In genomic region chr10:10804998-10805737, GRCh38 we compare ENCODE assay signal across 15 cellular contexts.
DNase-seq lines count a peak whose midpoint lies in the region; ATAC-seq, FAIRE-seq and TF ChIP-seq lines count a peak whose summit lies in the region.
"Had no signal": no experiment of that assay in that cellular context is flagged by ENCODE, and none has a peak within 500 bp of the region (broad histone marks: within the 10 kb centered on the region; RNA-seq: fewer than 3 reads in every experiment).

No MANE protein-coding gene starts in this region.

- H3K9ac ChIP-seq in mammary epithelial cell (ENCODE audit: insufficient read depth, low read length) (no peak overlapping the region), keratinocyte (ENCODE audit: control insufficient read depth, extremely low read depth, insufficient read depth, low read length) (peak overlapping the region; percentile 38)

- peak; percentile 97 for FAIRE-seq in keratinocyte (lab: Jason Lieb, UNC)

- peak overlapping the region; percentile 57 for H3K27ac ChIP-seq in mammary epithelial cell (ENCODE audit: insufficient read depth, low read depth, low read length)
- peak overlapping the region; percentile 76 for H3K27ac ChIP-seq in keratinocyte (ENCODE audit: control insufficient read depth, insufficient read depth, low read length)
- peak overlapping the region; percentile 2 to 95 for H3K27ac ChIP-seq in thoracic aorta
- H3K27ac ChIP-seq: SK-N-MC had no signal

- H3K4me1 ChIP-seq in mammary epithelial cell (ENCODE audit: insufficient read depth, low read length): peaks cover 32% of the 10 kb centered on the region
- H3K4me1 ChIP-seq in keratinocyte (ENCODE audit: control insufficient read depth, extremely low read depth, insufficient read depth, low read length): peaks cover 49% of the 10 kb centered on the region
- peaks cover 13 to 72% of the 10 kb centered on the region in 2 donors for H3K4me1 ChIP-seq in thoracic aorta (ENCODE audit: control insufficient read depth in 1 of 2, low read depth in 2 of 2)

- ATAC-seq in thoracic aorta (ENCODE audit: insufficient number of reproducible peaks, low FRiP score, low read depth) (no peak), HG02610 (IDR thresholded peaks at IDR 0.05; ENCODE audit: unreplicated experiment) (no peak)
- ATAC-seq: activated T-helper 17 cell treated with anti-CD3 and anti-CD28 coated beads, Interleukin-2, amount 50 U/mL, for 72 hours had no signal

- TF ChIP-seq CTCF in mammary epithelial cell (conservative IDR thresholded peaks at IDR 0.05 in 1 of 2, IDR thresholded peaks at IDR 0.05 in 1 of 2; ENCODE audit: extremely low read depth in 1 of 2, insufficient read depth in 1 of 2, low read depth in 1 of 2, low read length in 2 of 2) (no peak), keratinocyte (optimal IDR thresholded peaks at IDR 0.05 in 1 of 3, IDR thresholded peaks at IDR 0.05 in 1 of 3, conservative IDR thresholded peaks at IDR 0.05 in 1 of 3; ENCODE audit: extremely low read depth in 1 of 3, insufficient read depth in 2 of 3, low read length in 3 of 3) (no peak), thoracic aorta (IDR thresholded peaks at IDR 0.05) (no peak)

- H3K27me3 ChIP-seq in mammary epithelial cell (ENCODE audit: insufficient read depth, low read length) (no peaks in the 10 kb centered on the region), keratinocyte (ENCODE audit: control insufficient read depth, extremely low read depth, insufficient read depth, low read length) (no peaks in the 10 kb centered on the region), thoracic aorta (replicated peaks; ENCODE audit: insufficient read depth) (no peaks in the 10 kb centered on the region)
- H3K27me3 ChIP-seq: thyroid gland had no signal

- dilution Hi-C loops in mammary epithelial cell (cut with HindIII; ENCODE audit: low sequenced_read_pairs): no loop called here
- dilution Hi-C loops in keratinocyte (cut with MboI; ENCODE audit: extremely low pct_ligation_motif_present, low sequenced_read_pairs): no loop called here

- in situ Hi-C loops in mammary epithelial cell (cut with MboI; ENCODE audit: low sequenced_read_pairs in 2 of 2): no loop called here

- H3K4me2 ChIP-seq in mammary epithelial cell (ENCODE audit: insufficient read depth, low read depth, low read length) (peak overlapping the region; percentile 13), keratinocyte (ENCODE audit: control insufficient read depth, extremely low read depth, insufficient read depth, low read depth, low read length) (peak overlapping the region; percentile 57)

- no peaks in the 10 kb centered on the region for H3K9me3 ChIP-seq in mammary epithelial cell (replicated peaks; ENCODE audit: insufficient read depth, low read length)
- H3K9me3 ChIP-seq in keratinocyte (ENCODE audit: control insufficient read depth, low read depth, low read length): no peaks in the 10 kb centered on the region
- no peaks in the 10 kb centered on the region for H3K9me3 ChIP-seq in thoracic aorta
- H3K9me3 ChIP-seq: thyroid gland had no signal

- H4K20me1 ChIP-seq in mammary epithelial cell (ENCODE audit: insufficient read depth, low read length) (no peaks in the 10 kb centered on the region), keratinocyte (ENCODE audit: control insufficient read depth, extremely low read depth, insufficient read depth, low read length) (no peaks in the 10 kb centered on the region)

- peak; percentile 64 for DNase-seq in HS-5 (ENCODE audit: low read depth)
- peak; percentile 66 for DNase-seq in mammary epithelial cell
- DNase-seq in keratinocyte (ENCODE audit: low read depth, low spot score): peak; percentile 79
- no peak for DNase-seq in thoracic aorta (ENCODE audit: low spot score)
- DNase-seq in stimulated activated CD4-positive, alpha-beta T cell treated with anti-CD3 and anti-CD28 coated beads, Interleukin-4, amount 100 ng/mL, for 4 hours: no peak
- no peak for DNase-seq in mucosa of gallbladder (ENCODE audit: low spot score)
- no peak for DNase-seq in stimulated activated naive CD4-positive, alpha-beta T cell treated with Interleukin-2 at 50 U/mL for 16 hours (lab: John Stamatoyannopoulos, UW)
- DNase-seq: cerebellar nuclear complex; DMS79; nephron progenitor cell; stimulated activated CD4-positive, alpha-beta T cell treated with anti-CD3 and anti-CD28 coated beads, Interleukin-4, amount 100 ng/mL, for 1 hour; thyroid gland had no signal

- CTCF ChIA-PET in mammary epithelial cell (lab: Charles Lee; ENCODE audit: low non-redundant PET): interaction anchor here (0.6 kb wide), 1 partner anchor 11 kb away, joined by 3 read pairs; no protein-coding TSS in a partner anchor

- no peak overlapping the region for H3K4me3 ChIP-seq in mammary epithelial cell (replicated peaks in 1 of 3; ENCODE audit: insufficient read depth in 1 of 3, low read depth in 2 of 3, low read length in 3 of 3)
- H3K4me3 ChIP-seq in keratinocyte (ENCODE audit: control insufficient read depth in 2 of 3, extremely low read depth in 1 of 3, insufficient read depth in 2 of 3, low read depth in 1 of 3, low read length in 3 of 3): no peak overlapping the region
- no peak overlapping the region for H3K4me3 ChIP-seq in thoracic aorta
- H3K4me3 ChIP-seq: SK-N-MC, thyroid gland had no signal

- intact Hi-C loops in mammary epithelial cell (cut with micrococcal nuclease): no loop called here

- BruUV-seq in mammary epithelial cell (replicated peaks; lab: Mats Ljungman, UMichigan): no TSS peak

- peak overlapping the region; percentile 51 for H2AFZ ChIP-seq in mammary epithelial cell (ENCODE audit: low read depth, low read length)
- peak overlapping the region; percentile 59 for H2AFZ ChIP-seq in keratinocyte (ENCODE audit: control insufficient read depth, low read length)

- 25% methylated on average over 7 of the region's 7 CpGs for WGBS in mammary epithelial cell (ENCODE audit: low coverage, missing lambda C conversion rate)

- no peaks in the 10 kb centered on the region for H3K9me1 ChIP-seq in keratinocyte (ENCODE audit: control insufficient read depth, extremely low read depth, insufficient read depth, low read length)

- H3K36me3 ChIP-seq in mammary epithelial cell (ENCODE audit: insufficient read depth, low read length): no peaks in the 10 kb centered on the region
- no peaks in the 10 kb centered on the region for H3K36me3 ChIP-seq in keratinocyte (ENCODE audit: control insufficient read depth in 2 of 2, extremely low read depth in 1 of 2, insufficient read depth in 2 of 2, low read length in 2 of 2)
- H3K36me3 ChIP-seq in thoracic aorta: no peaks in the 10 kb centered on the region
- H3K36me3 ChIP-seq: thyroid gland had no signal

- no peaks in the 10 kb centered on the region for H3K79me2 ChIP-seq in mammary epithelial cell (ENCODE audit: insufficient read depth, low read length)
- H3K79me2 ChIP-seq in keratinocyte (ENCODE audit: control insufficient read depth, insufficient read depth, low read length): no peaks in the 10 kb centered on the region

Comparison
In these comparisons a context has a peak if more than half of its experiments do, and no peak if none do; other contexts are left out.
1. DNase-seq: peak in HS-5 (single experiment), mammary epithelial cell (single experiment) and keratinocyte (single experiment); none in thoracic aorta (single experiment), stimulated activated CD4-positive, alpha-beta T cell treated with anti-CD3 and anti-CD28 coated beads, Interleukin-4, amount 100 ng/mL, for 4 hours (0 of 2), mucosa of gallbladder (single experiment) and stimulated activated naive CD4-positive, alpha-beta T cell treated with Interleukin-2 at 50 U/mL for 16 hours (single experiment).
2. Peak in every context shown above with its lines, with median percentiles within 50 percentile points of each other: H3K27ac ChIP-seq.